17 cellular contexts compared by ENCODE assay signal in the genomic region with DNA sequence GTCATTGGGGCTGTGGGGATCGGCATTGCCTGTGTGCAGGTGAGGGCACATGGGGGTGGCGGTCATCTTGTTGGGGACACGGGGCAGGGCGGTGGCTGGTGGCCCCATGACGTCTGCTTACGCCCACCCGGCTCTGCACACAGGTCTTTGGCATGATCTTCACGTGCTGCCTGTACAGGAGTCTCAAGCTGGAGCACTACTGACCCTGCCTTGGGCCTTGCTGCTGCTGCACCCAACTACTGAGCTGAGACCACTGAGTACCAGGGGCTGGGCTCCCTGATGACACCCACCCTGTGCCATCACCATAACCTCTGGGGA.
"Had no signal": no experiment of that assay in that cellular context is flagged by ENCODE, and none has a peak within 500 bp of the region (broad histone marks: within the 10 kb centered on the region; RNA-seq: fewer than 3 reads in every experiment).

No MANE protein-coding gene starts in this region.

- H3K27me3 Mint-ChIP-seq: effector memory CD8-positive, alpha-beta T cell; stimulated activated naive B cell treated with anti-CD40 and anti-IgM and Interleukin-4, amounts not matched to agents 10 μg/mL and 1 μg/mL and 100 μg/mL, for 72 hours had no signal

- H3K9me3 Mint-ChIP-seq: activated CD4-positive, alpha-beta T cell treated with anti-CD3 and anti-CD28 coated beads, Interleukin-2, amount 10 ng/mL, durations not matched to agents 7 days and 5 days; effector memory CD8-positive, alpha-beta T cell; stimulated activated naive B cell treated with anti-CD40 and anti-IgM and Interleukin-4, amounts not matched to agents 10 μg/mL and 1 μg/mL and 100 μg/mL, for 72 hours; T-helper 2 cell treated with Interferon-gamma antibody and Interleukin-4, amounts not matched to agents 5 μg/mL and 100 μg/mL, for 36 hours had no signal

- FAIRE-seq: astrocyte had no signal

- H3K27ac Mint-ChIP-seq: activated CD4-positive, alpha-beta T cell treated with anti-CD3 and anti-CD28 coated beads, Interleukin-2, amount 10 ng/mL, durations not matched to agents 7 days and 5 days; stimulated activated naive B cell treated with anti-CD40 and anti-IgM and Interleukin-4, amounts not matched to agents 10 μg/mL and 1 μg/mL and 100 μg/mL, for 72 hours; T-helper 2 cell treated with Interferon-gamma antibody and Interleukin-4, amounts not matched to agents 5 μg/mL and 100 μg/mL, for 36 hours had no signal

- H3K27ac ChIP-seq: neutrophil had no signal

- H3K4me3 ChIP-seq: gastrocnemius medialis, heart right ventricle, lung, skin epidermis, tibial nerve had no signal

- H3K9me3 ChIP-seq: gastrocnemius medialis, heart right ventricle, neutrophil, tibial nerve had no signal

- H3K4me3 Mint-ChIP-seq: activated CD4-positive, alpha-beta T cell treated with anti-CD3 and anti-CD28 coated beads, Interleukin-2, amount 10 ng/mL, durations not matched to agents 7 days and 5 days; effector memory CD8-positive, alpha-beta T cell; stimulated activated naive B cell treated with anti-CD40 and anti-IgM and Interleukin-4, amounts not matched to agents 10 μg/mL and 1 μg/mL and 100 μg/mL, for 72 hours; T-helper 2 cell treated with Interferon-gamma antibody and Interleukin-4, amounts not matched to agents 5 μg/mL and 100 μg/mL, for 36 hours had no signal

- ATAC-seq: effector memory CD8-positive, alpha-beta T cell; gastrocnemius medialis; heart right ventricle; left cardiac atrium; stimulated activated naive B cell treated with anti-CD40 and anti-IgM and Interleukin-4, amounts not matched to agents 10 μg/mL and 1 μg/mL and 100 μg/mL, for 72 hours had no signal

- DNase-seq: activated CD4-positive, alpha-beta T cell treated with anti-CD3 and anti-CD28 coated beads, Interleukin-2, amount 10 ng/mL, durations not matched to agents 7 days and 5 days; activated naive CD4-positive, alpha-beta T cell; effector memory CD8-positive, alpha-beta T cell; gastrocnemius medialis; heart right ventricle; left cardiac atrium; midbrain; retina; stimulated activated CD4-positive, alpha-beta T cell treated with anti-CD3 and anti-CD28 coated beads, Interleukin-15, amount 100 ng/mL, for 24 hours; stimulated activated CD4-positive, alpha-beta T cell treated with anti-CD3 and anti-CD28 coated beads, Interleukin-4, amount 100 ng/mL, for 1 hour; stimulated activated naive B cell treated with anti-CD40 and anti-IgM and Interleukin-4, amounts not matched to agents 10 μg/mL and 1 μg/mL and 100 μg/mL, for 72 hours had no signal

- H3K27me3 ChIP-seq: gastrocnemius medialis, heart right ventricle, tibial nerve had no signal
